ENCODE assay signal across 27 cellular contexts in the genomic region with DNA sequence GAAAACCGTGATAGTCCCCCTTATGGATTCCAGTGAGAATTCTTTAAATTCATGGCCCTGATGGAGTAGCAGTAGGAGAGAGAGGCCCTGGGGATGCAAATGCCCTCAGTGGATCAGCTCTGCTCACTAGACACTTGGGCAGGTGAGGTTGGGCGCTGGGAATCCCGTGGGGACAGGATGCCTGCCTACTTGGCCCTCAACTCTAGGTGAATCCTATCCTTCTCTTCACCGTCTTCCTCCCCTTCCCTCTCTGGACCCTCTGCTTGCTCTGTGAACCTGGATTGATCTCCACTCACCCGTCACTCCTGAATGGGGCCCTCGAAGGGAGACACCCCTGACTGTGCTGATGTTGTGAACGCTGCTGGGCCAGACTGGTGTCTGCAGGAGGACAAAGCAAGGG.
"Had no signal": no experiment of that assay in that cellular context is flagged by ENCODE, and none has a peak within 500 bp of the region (broad histone marks: within the 10 kb centered on the region; RNA-seq: fewer than 3 reads in every experiment).

No MANE protein-coding gene starts in this region.

- H3K27ac Mint-ChIP-seq: activated CD4-positive, alpha-beta memory T cell treated with anti-CD3 and anti-CD28 coated beads, Interleukin-2, amount 10 ng/mL, durations not matched to agents 7 days and 5 days; activated CD4-positive, alpha-beta T cell treated with anti-CD3 and anti-CD28 coated beads, Interleukin-2, amount 10 ng/mL, durations not matched to agents 7 days and 5 days; activated naive CD4-positive, alpha-beta T cell treated with anti-CD3 and anti-CD28 coated beads, Interleukin-2, amount 10 ng/mL, durations not matched to agents 7 days and 5 days; activated naive CD8-positive, alpha-beta T cell treated with anti-CD3 and anti-CD28 coated beads, Interleukin-2, amount 10 ng/mL, durations not matched to agents 7 days and 5 days; activated T-cell treated with anti-CD3 and anti-CD28 coated beads, Interleukin-2, amount 50 U/mL, for 24 hours; naive thymus-derived CD4-positive, alpha-beta T cell had no signal

- H3K36me3 Mint-ChIP-seq: activated naive CD4-positive, alpha-beta T cell treated with anti-CD3 and anti-CD28 coated beads, Interleukin-2, amount 10 ng/mL, durations not matched to agents 7 days and 5 days; activated naive CD8-positive, alpha-beta T cell treated with anti-CD3 and anti-CD28 coated beads, Interleukin-2, amount 10 ng/mL, durations not matched to agents 7 days and 5 days had no signal

- H3K4me1 Mint-ChIP-seq: activated CD4-positive, alpha-beta T cell treated with anti-CD3 and anti-CD28 coated beads, Interleukin-2, amount 10 ng/mL, durations not matched to agents 7 days and 5 days; activated naive CD4-positive, alpha-beta T cell treated with anti-CD3 and anti-CD28 coated beads, Interleukin-2, amount 10 ng/mL, durations not matched to agents 7 days and 5 days had no signal

- H3K9ac ChIP-seq: parathyroid adenoma had no signal

- H3K4me1 ChIP-seq: ascending aorta, parathyroid adenoma, sigmoid colon, testis, transverse colon had no signal

- H3K4me3 Mint-ChIP-seq: activated CD4-positive, alpha-beta memory T cell treated with anti-CD3 and anti-CD28 coated beads, Interleukin-2, amount 10 ng/mL, durations not matched to agents 7 days and 5 days; activated CD4-positive, alpha-beta T cell treated with anti-CD3 and anti-CD28 coated beads, Interleukin-2, amount 10 ng/mL, durations not matched to agents 7 days and 5 days; activated naive CD4-positive, alpha-beta T cell treated with anti-CD3 and anti-CD28 coated beads, Interleukin-2, amount 10 ng/mL, durations not matched to agents 7 days and 5 days; activated naive CD8-positive, alpha-beta T cell treated with anti-CD3 and anti-CD28 coated beads, Interleukin-2, amount 10 ng/mL, durations not matched to agents 7 days and 5 days; activated T-cell treated with anti-CD3 and anti-CD28 coated beads, Interleukin-2, amount 50 U/mL, for 24 hours; brain; naive thymus-derived CD4-positive, alpha-beta T cell had no signal

- H3K27ac ChIP-seq: ascending aorta, epithelial cell of prostate, hepatocyte, parathyroid adenoma, sigmoid colon, testis, transverse colon had no signal

- H3K9me3 ChIP-seq: ascending aorta, sigmoid colon, testis, transverse colon had no signal

- H3K4me3 ChIP-seq: ascending aorta, hepatocyte, sigmoid colon, smooth muscle cell, testis, transverse colon had no signal

- H2AFZ ChIP-seq: hepatocyte, parathyroid adenoma had no signal

- ATAC-seq: naive thymus-derived CD4-positive, alpha-beta T cell; stimulated activated naive CD8-positive, alpha-beta T cell treated with anti-CD3 and anti-CD28 coated beads, Interleukin-15, Interleukin-2, amounts not matched to agents 100 U/mL and 50 U/mL, for 24 hours had no signal

- H3K27me3 Mint-ChIP-seq: activated CD4-positive, alpha-beta memory T cell treated with anti-CD3 and anti-CD28 coated beads, Interleukin-2, amount 10 ng/mL, durations not matched to agents 7 days and 5 days; activated CD4-positive, alpha-beta T cell treated with anti-CD3 and anti-CD28 coated beads, Interleukin-2, amount 10 ng/mL, durations not matched to agents 7 days and 5 days; activated naive CD4-positive, alpha-beta T cell treated with anti-CD3 and anti-CD28 coated beads, Interleukin-2, amount 10 ng/mL, durations not matched to agents 7 days and 5 days; activated naive CD8-positive, alpha-beta T cell treated with anti-CD3 and anti-CD28 coated beads, Interleukin-2, amount 10 ng/mL, durations not matched to agents 7 days and 5 days; activated T-cell treated with anti-CD3 and anti-CD28 coated beads, Interleukin-2, amount 50 U/mL, for 24 hours; brain; naive thymus-derived CD4-positive, alpha-beta T cell had no signal

- H3K27me3 ChIP-seq: ascending aorta, hepatocyte, sigmoid colon, testis, transverse colon had no signal

- H3K4me2 ChIP-seq: hepatocyte, smooth muscle cell had no signal

- DNase-seq: activated CD4-positive, alpha-beta memory T cell treated with anti-CD3 and anti-CD28 coated beads, Interleukin-2, amount 10 ng/mL, durations not matched to agents 7 days and 5 days; activated CD4-positive, alpha-beta T cell treated with anti-CD3 and anti-CD28 coated beads for 1 hour; activated CD4-positive, alpha-beta T cell treated with anti-CD3 and anti-CD28 coated beads, Interleukin-2, amount 10 ng/mL, durations not matched to agents 7 days and 5 days; activated CD8-positive, alpha-beta memory T cell treated with anti-CD3 and anti-CD28 coated beads, Interleukin-2, amount 50 U/mL, for 48 hours; activated gamma-delta T cell; activated naive CD4-positive, alpha-beta T cell treated with anti-CD3 and anti-CD28 coated beads, Interleukin-2, amount 10 ng/mL, durations not matched to agents 7 days and 5 days; activated naive CD8-positive, alpha-beta T cell treated with anti-CD3 and anti-CD28 coated beads, Interleukin-2, amount 10 ng/mL, durations not matched to agents 7 days and 5 days; activated T-cell treated with anti-CD3 and anti-CD28 coated beads, Interleukin-2, amount 50 U/mL, for 24 hours; central memory CD4-positive, alpha-beta T cell; dermis blood vessel endothelial cell; effector CD4-positive, alpha-beta T cell; glutamatergic neuron; left cardiac atrium; midbrain; naive thymus-derived CD4-positive, alpha-beta T cell; occipital lobe; sigmoid colon; stimulated activated naive CD8-positive, alpha-beta T cell treated with anti-CD3 and anti-CD28 coated beads, Interleukin-15, Interleukin-2, amounts not matched to agents 100 U/mL and 50 U/mL, for 24 hours; T-helper 2 cell; testis; transverse colon had no signal

- H3K36me3 ChIP-seq: transverse colon had no signal

- H3K79me2 ChIP-seq: hepatocyte, parathyroid adenoma had no signal

- H3K9me3 Mint-ChIP-seq: activated CD4-positive, alpha-beta memory T cell treated with anti-CD3 and anti-CD28 coated beads, Interleukin-2, amount 10 ng/mL, durations not matched to agents 7 days and 5 days; activated CD4-positive, alpha-beta T cell treated with anti-CD3 and anti-CD28 coated beads, Interleukin-2, amount 10 ng/mL, durations not matched to agents 7 days and 5 days; activated naive CD4-positive, alpha-beta T cell treated with anti-CD3 and anti-CD28 coated beads, Interleukin-2, amount 10 ng/mL, durations not matched to agents 7 days and 5 days; activated naive CD8-positive, alpha-beta T cell treated with anti-CD3 and anti-CD28 coated beads, Interleukin-2, amount 10 ng/mL, durations not matched to agents 7 days and 5 days; activated T-cell treated with anti-CD3 and anti-CD28 coated beads, Interleukin-2, amount 50 U/mL, for 24 hours; brain; naive thymus-derived CD4-positive, alpha-beta T cell had no signal
